In the genomic region with DNA sequence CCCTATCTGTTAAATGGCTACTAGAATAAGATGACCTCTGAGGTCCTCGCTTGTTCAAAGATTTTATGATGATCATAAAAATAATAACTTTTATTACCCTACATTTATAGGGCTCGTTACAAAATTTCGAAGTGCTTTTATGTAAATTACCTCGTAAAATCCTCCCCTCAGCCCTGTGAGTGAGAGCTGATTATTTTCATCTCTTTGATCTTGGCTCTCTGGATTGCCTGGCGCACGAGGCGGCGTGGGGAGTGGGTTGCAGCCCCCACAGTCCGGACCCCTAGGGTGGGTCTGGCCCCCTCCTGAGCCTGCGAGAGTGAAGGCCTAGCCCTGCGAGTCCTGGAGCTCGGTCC, we compare ENCODE assay signal across 8 cellular contexts. TPM values are rescaled to one million over a fixed set of nuclear protein-coding genes. Genes with fewer than 3 reads are reported as not detected.
DNase-seq lines count a peak whose midpoint lies in the region; ATAC-seq, FAIRE-seq and TF ChIP-seq lines count a peak whose summit lies in the region.

No MANE protein-coding gene starts in this region.

- TF ChIP-seq CTCF in astrocyte (IDR thresholded peaks at IDR 0.05; ENCODE audit: insufficient read depth, low read depth, low read length) = no peak
- no peak for TF ChIP-seq CTCF in tibial artery (IDR thresholded peaks at IDR 0.05)
- no peak for TF ChIP-seq CTCF in mucosa of descending colon (IDR thresholded peaks at IDR 0.05)

- no peaks in the 10 kb centered on the region for H3K9me3 Mint-ChIP-seq in activated naive CD4-positive, alpha-beta T cell treated with anti-CD3 and anti-CD28 coated beads, Interleukin-2, amount 10 ng/mL, durations not matched to agents 7 days and 5 days
- no peaks in the 10 kb centered on the region for H3K9me3 Mint-ChIP-seq in astrocyte (ENCODE audit: unreplicated experiment)

- peak overlapping the region; percentile 75 for H2AFZ ChIP-seq in astrocyte (ENCODE audit: low read depth, low read length)

- H3K4me3 Mint-ChIP-seq in activated naive CD4-positive, alpha-beta T cell treated with anti-CD3 and anti-CD28 coated beads, Interleukin-2, amount 10 ng/mL, durations not matched to agents 7 days and 5 days = peak overlapping the region; percentile 79
- peak overlapping the region; percentile 87 for H3K4me3 Mint-ChIP-seq in astrocyte (ENCODE audit: unreplicated experiment)

- H3K4me3 ChIP-seq in astrocyte (ENCODE audit: insufficient read depth, low read depth, low read length) (peak overlapping the region; percentile 49), mesodermal cell (ENCODE audit: extremely low read depth, insufficient read depth, low read length, poor library complexity, severe bottlenecking) (peak overlapping the region; percentile 71), tibial artery (peak overlapping the region; percentile 49 to 59), small intestine (ENCODE audit: low read depth in 1 of 2, low read length in 2 of 2) (no peak overlapping the region), mucosa of descending colon (no peak overlapping the region)

- H3K79me2 ChIP-seq in astrocyte (ENCODE audit: insufficient read depth, low read length) = no peaks in the 10 kb centered on the region

- CTCF ChIA-PET in activated naive CD4-positive, alpha-beta T cell treated with anti-CD3 and anti-CD28 coated beads, Interleukin-2, amount 10 ng/mL, durations not matched to agents 7 days and 5 days (lab: Charles Lee) = interaction anchor here (1.2 kb wide), 1 partner anchor 79 kb away, joined by 3 read pairs; no protein-coding TSS in a partner anchor

- no peak overlapping the region for H3K27ac Mint-ChIP-seq in activated naive CD4-positive, alpha-beta T cell treated with anti-CD3 and anti-CD28 coated beads, Interleukin-2, amount 10 ng/mL, durations not matched to agents 7 days and 5 days
- peak overlapping the region; percentile 62 for H3K27ac Mint-ChIP-seq in astrocyte (ENCODE audit: unreplicated experiment)

- H3K36me3 Mint-ChIP-seq in activated naive CD4-positive, alpha-beta T cell treated with anti-CD3 and anti-CD28 coated beads, Interleukin-2, amount 10 ng/mL, durations not matched to agents 7 days and 5 days = no peaks in the 10 kb centered on the region
- H3K36me3 Mint-ChIP-seq in astrocyte (ENCODE audit: low read depth, unreplicated experiment) = no peaks in the 10 kb centered on the region

- peak overlapping the region; percentile 46 for H3K9ac ChIP-seq in astrocyte (ENCODE audit: low read length)

- FAIRE-seq in astrocyte (lab: Jason Lieb, UNC) = no peak
- no peak for FAIRE-seq in small intestine (lab: Jason Lieb, UNC)

- peaks cover 23% of the 10 kb centered on the region for H3K4me1 Mint-ChIP-seq in activated naive CD4-positive, alpha-beta T cell treated with anti-CD3 and anti-CD28 coated beads, Interleukin-2, amount 10 ng/mL, durations not matched to agents 7 days and 5 days
- H3K4me1 Mint-ChIP-seq in astrocyte (ENCODE audit: low read depth, unreplicated experiment) = peaks cover 7% of the 10 kb centered on the region

- H3K9me3 ChIP-seq in astrocyte (ENCODE audit: insufficient read depth, low read depth, low read length) (no peaks in the 10 kb centered on the region), mesodermal cell (ENCODE audit: control insufficient read depth, low read length) (no peaks in the 10 kb centered on the region), tibial artery (no peaks in the 10 kb centered on the region), small intestine (ENCODE audit: control insufficient read depth, low read depth) (no peaks in the 10 kb centered on the region), mucosa of descending colon (no peaks in the 10 kb centered on the region)

- H3K27ac ChIP-seq in astrocyte (ENCODE audit: low read depth, low read length) = no peak overlapping the region
- no peak overlapping the region for H3K27ac ChIP-seq in mesodermal cell (ENCODE audit: low read depth, low read length, severe bottlenecking)
- H3K27ac ChIP-seq in tibial artery = peak overlapping the region in 1 of 2 donors; percentile 60
- no peak overlapping the region for H3K27ac ChIP-seq in small intestine (ENCODE audit: low read depth in 1 of 2, low read length in 1 of 2)

- 4% methylated on average over 4 to 8 of the region's 12 CpGs for WGBS in mesodermal cell (ENCODE audit: insufficient coverage in 2 of 2), 2 experiments
- 5 to 23% (median 14%) methylated on average over 12 of the region's 12 CpGs for WGBS in small intestine, 3 donors

- H3K27me3 ChIP-seq in astrocyte (ENCODE audit: insufficient read depth, low read length) (peaks cover 28% of the 10 kb centered on the region), tibial artery (peaks cover 0 to 61% of the 10 kb centered on the region in 2 donors), small intestine (ENCODE audit: control insufficient read depth in 2 of 2, insufficient read depth in 2 of 2, low read length in 2 of 2) (peaks cover 7 to 21% of the 10 kb centered on the region in 2 donors)

- no peak for ATAC-seq in mucosa of descending colon

- H3K4me1 ChIP-seq in astrocyte (ENCODE audit: insufficient read depth, low read length) = peaks cover 8% of the 10 kb centered on the region
- peaks cover 26% of the 10 kb centered on the region for H3K4me1 ChIP-seq in mesodermal cell (ENCODE audit: control insufficient read depth, insufficient read depth, low read length, poor library complexity, severe bottlenecking)
- peaks cover 0 to 58% (median 40%) of the 10 kb centered on the region in 4 donors for H3K4me1 ChIP-seq in tibial artery
- no peaks in the 10 kb centered on the region for H3K4me1 ChIP-seq in small intestine (ENCODE audit: control insufficient read depth in 2 of 2, insufficient read depth in 1 of 2, low read depth in 1 of 2, low read length in 1 of 2)
- peaks cover 16% of the 10 kb centered on the region for H3K4me1 ChIP-seq in mucosa of descending colon (ENCODE audit: low read depth)

- intact Hi-C loops in tibial artery (cut with DNase I; ENCODE audit: low total_unique reads) (no loop called here), mucosa of descending colon (cut with DNase I, micrococcal nuclease) (no loop called here)

- H3K27me3 Mint-ChIP-seq in activated naive CD4-positive, alpha-beta T cell treated with anti-CD3 and anti-CD28 coated beads, Interleukin-2, amount 10 ng/mL, durations not matched to agents 7 days and 5 days = peaks cover 78% of the 10 kb centered on the region
- H3K27me3 Mint-ChIP-seq in astrocyte (ENCODE audit: low read depth, unreplicated experiment) = peaks cover 31% of the 10 kb centered on the region

- H4K20me1 ChIP-seq in astrocyte (ENCODE audit: insufficient read depth, low read length) = peaks cover 10% of the 10 kb centered on the region

- no peaks in the 10 kb centered on the region for H3K36me3 ChIP-seq in astrocyte (ENCODE audit: insufficient read depth, low read length)
- peaks cover 4% of the 10 kb centered on the region for H3K36me3 ChIP-seq in mesodermal cell (ENCODE audit: control insufficient read depth, insufficient read depth, low read length)
- H3K36me3 ChIP-seq in tibial artery = no peaks in the 10 kb centered on the region
- no peaks in the 10 kb centered on the region for H3K36me3 ChIP-seq in small intestine (ENCODE audit: control insufficient read depth in 2 of 2, insufficient read depth in 2 of 2, low read length in 2 of 2)
- H3K36me3 ChIP-seq in mucosa of descending colon (ENCODE audit: low read depth) = no peaks in the 10 kb centered on the region

- DNase-seq in activated naive CD4-positive, alpha-beta T cell treated with anti-CD3 and anti-CD28 coated beads, Interleukin-2, amount 10 ng/mL, durations not matched to agents 7 days and 5 days = no peak
- DNase-seq in activated naive CD4-positive, alpha-beta T cell treated with anti-CD3 and anti-CD28 coated beads, Interleukin-2, amount 50 U/mL, for 16 hours = no peak
- DNase-seq in astrocyte (ENCODE audit: low read depth) (no peak), tibial artery (no peak), small intestine (no peak), mucosa of descending colon (no peak), HK-2 (ENCODE audit: unreplicated experiment) (no peak)

- peak overlapping the region; percentile 88 for H3K4me2 ChIP-seq in astrocyte (ENCODE audit: low read length)

RNA-seq across cellular contexts. Expression of a gene that starts 1.6 kb away (rescaled TPM):
- 11.2 and 12.4 TPM in 2 replicates for total RNA-seq in astrocyte
- 21.5 TPM for polyA plus RNA-seq in mesodermal cell (2013, experiment 1 of 2)
- 16.0 TPM for polyA plus RNA-seq in mesodermal cell (2013, experiment 2 of 2)
- polyA plus RNA-seq in small intestine = under 1 TPM; under 0.01 to 0.21 (median under 0.01) TPM
- 1 to 10 TPM; 1.2 to 1.6 (median 1.3) TPM for total RNA-seq in mucosa of descending colon

Comparison
In these comparisons a context has a peak if more than half of its experiments do, and no peak if none do; other contexts are left out.
1. H3K4me3 ChIP-seq: peak in astrocyte (single experiment), mesodermal cell (single experiment) and tibial artery (2 of 2); none in small intestine (0 of 2) and mucosa of descending colon (single experiment).